8 cellular contexts compared by ENCODE assay signal in the genomic region with DNA sequence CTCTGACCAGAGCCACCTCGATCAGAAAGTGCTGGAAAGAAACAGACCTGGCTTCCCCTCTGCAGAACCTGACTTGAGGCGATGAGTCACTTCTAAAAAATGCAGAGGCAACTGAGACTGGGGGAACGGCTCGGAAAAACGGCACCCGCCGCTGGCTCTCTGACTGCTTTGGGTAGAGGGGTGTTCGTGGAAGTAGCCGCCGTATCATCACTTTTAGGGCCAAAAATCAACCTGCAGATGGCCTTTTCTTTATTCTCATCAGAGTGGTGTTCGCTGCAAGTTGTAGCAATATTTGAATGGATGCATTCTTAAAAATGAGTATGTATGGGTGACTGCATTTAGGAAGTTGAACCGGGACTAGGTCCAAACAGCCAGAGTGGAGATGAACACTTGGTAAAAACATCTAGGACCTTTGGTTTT. TPM values are rescaled to one million over a fixed set of nuclear protein-coding genes. Genes with fewer than 3 reads are reported as not detected.
DNase-seq lines count a peak whose midpoint lies in the region; ATAC-seq and TF ChIP-seq lines count a peak whose summit lies in the region.

No MANE protein-coding gene starts in this region.

- CTCF ChIA-PET in CD4-positive, alpha-beta T cell (lab: Charles Lee) = no interaction called here
- CTCF ChIA-PET in activated B cell treated with CpG ODN at 0.5 μM for 24 hours (lab: Charles Lee) = no interaction called here

- peak overlapping the region; percentile 78 for H3K4me3 ChIP-seq in HUES48 (ENCODE audit: low read depth, low read length)
- H3K4me3 ChIP-seq in foreskin fibroblast (ENCODE audit: low read depth in 1 of 2, low read length in 2 of 2) = peak overlapping the region; percentile 58 to 65

- no peaks in the 10 kb centered on the region for H3K9me3 Mint-ChIP-seq in CD4-positive, alpha-beta T cell
- no peaks in the 10 kb centered on the region for H3K9me3 Mint-ChIP-seq in activated B cell treated with CpG ODN at 0.5 μM for 24 hours
- H3K9me3 Mint-ChIP-seq in nephron progenitor cell = peaks cover 34% of the 10 kb centered on the region

- peaks cover 6% of the 10 kb centered on the region for H3K4me1 Mint-ChIP-seq in CD4-positive, alpha-beta T cell (ENCODE audit: low read depth)
- H3K4me1 Mint-ChIP-seq in activated B cell treated with CpG ODN at 0.5 μM for 24 hours (peaks cover 10% of the 10 kb centered on the region), nephron progenitor cell (peaks cover 17% of the 10 kb centered on the region)

- ATAC-seq in CD4-positive, alpha-beta T cell (ENCODE audit: poor library complexity) = no peak
- no peak for ATAC-seq in activated B cell treated with CpG ODN at 0.5 μM for 24 hours (ENCODE audit: low read depth)
- no peak for ATAC-seq in GM21360 (IDR thresholded peaks at IDR 0.05; ENCODE audit: unreplicated experiment)
- ATAC-seq in GM18505 (IDR thresholded peaks at IDR 0.05; ENCODE audit: unreplicated experiment) = no peak

- TF ChIP-seq CTCF in CD4-positive, alpha-beta T cell (IDR thresholded peaks at IDR 0.05) = no peak
- TF ChIP-seq CTCF in activated B cell treated with CpG ODN at 0.5 μM for 24 hours (IDR thresholded peaks at IDR 0.05) (no peak), foreskin fibroblast (IDR thresholded peaks at IDR 0.05; ENCODE audit: low read depth, low read length) (no peak), nephron progenitor cell (IDR thresholded peaks at IDR 0.05) (no peak)

- no peak for TF ChIP-seq POLR2A in GM18505 (IDR thresholded peaks at IDR 0.05; ENCODE audit: borderline replicate concordance, extremely low read depth, insufficient read depth, insufficient read length)

- no peak for DNase-seq in CD4-positive, alpha-beta T cell
- DNase-seq in activated B cell treated with CpG ODN at 0.5 μM for 24 hours (no peak), foreskin fibroblast (peak; percentile 61 to 79), nephron progenitor cell (peak; percentile 57), T-helper 1 cell (no peak)

- peak overlapping the region; percentile 64 for H3K9ac ChIP-seq in HUES48 (ENCODE audit: low read depth, low read length)

- H3K27me3 Mint-ChIP-seq in CD4-positive, alpha-beta T cell = peaks cover 81% of the 10 kb centered on the region
- peaks cover 49% of the 10 kb centered on the region for H3K27me3 Mint-ChIP-seq in activated B cell treated with CpG ODN at 0.5 μM for 24 hours
- no peaks in the 10 kb centered on the region for H3K27me3 Mint-ChIP-seq in nephron progenitor cell (ENCODE audit: low read depth, poor library complexity)

- no peaks in the 10 kb centered on the region for H3K9me3 ChIP-seq in CD4-positive, alpha-beta T cell (ENCODE audit: control insufficient read depth, low read length)
- peaks cover 5% of the 10 kb centered on the region; the same call in 1 of the 2 replicates for H3K9me3 ChIP-seq in HUES48 (ENCODE audit: control insufficient read depth, insufficient read depth, low read length)

- H3K36me3 ChIP-seq in HUES48 (ENCODE audit: control insufficient read depth, insufficient read depth, low read length) = no peaks in the 10 kb centered on the region

- no peak overlapping the region for H3K27ac ChIP-seq in CD4-positive, alpha-beta T cell (ENCODE audit: low read depth, low read length)
- peak overlapping the region; percentile 95 for H3K27ac ChIP-seq in HUES48 (ENCODE audit: low read depth, low read length)

- H3K4me1 ChIP-seq in HUES48 (ENCODE audit: control insufficient read depth, insufficient read depth, low read length) = 0 out of 2 replicates have a peak, but pooled peaks cover 12% of the 10 kb centered on the region

- H3K27ac Mint-ChIP-seq in CD4-positive, alpha-beta T cell = no peak overlapping the region
- H3K27ac Mint-ChIP-seq in activated B cell treated with CpG ODN at 0.5 μM for 24 hours (no peak overlapping the region), nephron progenitor cell (peak overlapping the region; percentile 99)

- H3K27me3 ChIP-seq in CD4-positive, alpha-beta T cell (ENCODE audit: control insufficient read depth, insufficient read depth, low read length) = peaks cover 59% of the 10 kb centered on the region
- H3K27me3 ChIP-seq in HUES48 (ENCODE audit: control insufficient read depth, insufficient read depth, low read length) = no peaks in the 10 kb centered on the region; the same call in 1 of the 2 replicates

- peak overlapping the region; percentile 23 for H3K4me3 Mint-ChIP-seq in CD4-positive, alpha-beta T cell
- H3K4me3 Mint-ChIP-seq in activated B cell treated with CpG ODN at 0.5 μM for 24 hours = peak overlapping the region; percentile 56
- H3K4me3 Mint-ChIP-seq in nephron progenitor cell = peak overlapping the region; percentile 98

- POLR2A ChIA-PET in CD4-positive, alpha-beta T cell (lab: Charles Lee) = no interaction called here
- POLR2A ChIA-PET in activated B cell treated with CpG ODN at 0.5 μM for 24 hours (lab: Charles Lee) = no interaction called here

- no peaks in the 10 kb centered on the region for H3K36me3 Mint-ChIP-seq in CD4-positive, alpha-beta T cell (ENCODE audit: low read depth)
- H3K36me3 Mint-ChIP-seq in activated B cell treated with CpG ODN at 0.5 μM for 24 hours (ENCODE audit: low read depth) = no peaks in the 10 kb centered on the region
- H3K36me3 Mint-ChIP-seq in nephron progenitor cell (ENCODE audit: low read depth) = peaks cover 35% of the 10 kb centered on the region

- intact Hi-C loops in CD4-positive, alpha-beta T cell (cut with DNase I, micrococcal nuclease) = no loop called here
- intact Hi-C loops in activated B cell treated with CpG ODN at 0.5 μM for 24 hours (cut with micrococcal nuclease) = no loop called here

RNA-seq across cellular contexts. Expression of a gene that starts 0.8 kb away (rescaled TPM):
- not detected for total RNA-seq in CD4-positive, alpha-beta T cell
- not detected in 2 replicates for total RNA-seq in activated B cell treated with CpG ODN at 0.5 μM for 24 hours

Comparison
In these comparisons a context has a peak if more than half of its experiments do, and no peak if none do; other contexts are left out.
1. DNase-seq: peak in foreskin fibroblast (2 of 2) and nephron progenitor cell (single experiment); none in CD4-positive, alpha-beta T cell (0 of 10), activated B cell treated with CpG ODN at 0.5 μM for 24 hours (single experiment) and T-helper 1 cell (0 of 5).
2. H3K4me3 Mint-ChIP-seq: peak in every context shown above with its lines; median percentile 98 in nephron progenitor cell; 56 in activated B cell treated with CpG ODN at 0.5 μM for 24 hours; 23 in CD4-positive, alpha-beta T cell.